In genomic region chr6:49995278-49995677, GRCh38 we compare ENCODE assay signal across 33 cellular contexts. TPM values are rescaled to one million over a fixed set of nuclear protein-coding genes. Genes with fewer than 3 reads are reported as not detected.
"Had no signal": no experiment of that assay in that cellular context is flagged by ENCODE, and none has a peak within 500 bp of the region (broad histone marks: within the 10 kb centered on the region; RNA-seq: fewer than 3 reads in every experiment).

No MANE protein-coding gene starts in this region.

- H3K9ac ChIP-seq: neural progenitor cell, parathyroid adenoma had no signal

- H3K4me1 ChIP-seq: neural progenitor cell, parathyroid adenoma, prostate gland, right atrium auricular region, stomach, thyroid gland, tibial nerve, upper lobe of left lung, vagina had no signal

- FAIRE-seq: urothelium cell line had no signal

- H3K4me2 ChIP-seq: neural progenitor cell had no signal

- H2AFZ ChIP-seq: neural progenitor cell, parathyroid adenoma had no signal

- H3K27me3 ChIP-seq: neural progenitor cell, right atrium auricular region, thyroid gland, tibial nerve, upper lobe of left lung, vagina had no signal

- H3K36me3 ChIP-seq: neural progenitor cell, ovary, prostate gland, right atrium auricular region, stomach, thoracic aorta, thyroid gland, tibial nerve, upper lobe of left lung, vagina had no signal

- DNase-seq: naive thymus-derived CD4-positive, alpha-beta T cell; natural killer cell; occipital lobe; ovary; posterior cingulate gyrus; retina; stimulated activated CD4-positive, alpha-beta T cell treated with anti-CD3 and anti-CD28 coated beads, Interleukin-15, amount 100 ng/mL, for 24 hours; stimulated activated CD4-positive, alpha-beta T cell treated with anti-CD3 and anti-CD28 coated beads, Interleukin-2, amount 100 ng/mL, for 24 hours; stimulated activated CD4-positive, alpha-beta T cell treated with anti-CD3 and anti-CD28 coated beads, Interleukin-2, amount 100 ng/mL, for 48 hours; stimulated activated CD4-positive, alpha-beta T cell treated with anti-CD3 and anti-CD28 coated beads, Interleukin-4, amount 100 ng/mL, for 24 hours; stimulated activated naive B cell treated with anti-CD40 and anti-IgM and Interleukin-4, amounts not matched to agents 10 μg/mL and 1 μg/mL and 100 μg/mL, for 72 hours; stimulated activated naive CD4-positive, alpha-beta T cell treated with Interleukin-2 at 50 U/mL for 16 hours; stomach; thyroid gland; trophoblast cell; upper lobe of left lung had no signal

- H3K79me2 ChIP-seq: parathyroid adenoma had no signal

- H3K4me3 ChIP-seq: neural progenitor cell, ovary, prostate gland, right atrium auricular region, skin epidermis, stomach, thoracic aorta, thyroid gland, tibial nerve, upper lobe of left lung, vagina had no signal

- H3K9me3 ChIP-seq: ovary, prostate gland, right atrium auricular region, stomach, thoracic aorta, thyroid gland, tibial nerve, upper lobe of left lung, vagina had no signal

- H3K27ac ChIP-seq: neural progenitor cell, ovary, parathyroid adenoma, prostate gland, right atrium auricular region, skin epidermis, stomach, thoracic aorta, thyroid gland, tibial nerve, upper lobe of left lung, vagina had no signal

- ATAC-seq: naive thymus-derived CD4-positive, alpha-beta T cell; natural killer cell; sciatic nerve; stimulated activated effector memory CD8-positive, alpha-beta T cell treated with anti-CD3 and anti-CD28 coated beads, Interleukin-12 subunit alpha, Interleukin-12 subunit beta, amount 100 ng/mL, for 72 hours; stimulated activated naive B cell treated with anti-CD40 and anti-IgM and Interleukin-4, amounts not matched to agents 10 μg/mL and 1 μg/mL and 100 μg/mL, for 72 hours had no signal

RNA-seq across cellular contexts. Expression of gene DEFB113, which starts 25.9 kb away (rescaled TPM):
- total RNA-seq: naive thymus-derived CD4-positive, alpha-beta T cell; natural killer cell; occipital lobe; osteoblast; ovary; prostate gland; pulmonary artery endothelial cell; right atrium auricular region; sciatic nerve; stomach; subcutaneous adipose tissue; temporal lobe; thoracic aorta; thyroid gland; tibial nerve; upper lobe of left lung; ureter; vagina had no signal
- polyA plus RNA-seq: naive thymus-derived CD4-positive, alpha-beta T cell; neural cell; ovary; stomach had no signal

RNA-seq across cellular contexts. Expression of gene DEFB110, which starts 26.5 kb away (rescaled TPM):
- total RNA-seq: naive thymus-derived CD4-positive, alpha-beta T cell; natural killer cell; occipital lobe; osteoblast; ovary; prostate gland; pulmonary artery endothelial cell; right atrium auricular region; sciatic nerve; stomach; subcutaneous adipose tissue; temporal lobe; thoracic aorta; thyroid gland; tibial nerve; upper lobe of left lung; ureter; vagina had no signal
- polyA plus RNA-seq: naive thymus-derived CD4-positive, alpha-beta T cell; neural cell; ovary; stomach had no signal

RNA-seq across cellular contexts. Expression of gene DEFB114, which starts 31.3 kb away (rescaled TPM):
- total RNA-seq: naive thymus-derived CD4-positive, alpha-beta T cell; natural killer cell; occipital lobe; osteoblast; ovary; prostate gland; pulmonary artery endothelial cell; right atrium auricular region; sciatic nerve; stomach; subcutaneous adipose tissue; temporal lobe; thoracic aorta; thyroid gland; tibial nerve; upper lobe of left lung; ureter; vagina had no signal
- polyA plus RNA-seq: naive thymus-derived CD4-positive, alpha-beta T cell; neural cell; ovary; stomach had no signal

RNA-seq across cellular contexts. Expression of gene DEFB112, which starts 54.5 kb away (rescaled TPM):
- total RNA-seq: naive thymus-derived CD4-positive, alpha-beta T cell; natural killer cell; occipital lobe; osteoblast; ovary; prostate gland; pulmonary artery endothelial cell; right atrium auricular region; sciatic nerve; stomach; subcutaneous adipose tissue; temporal lobe; thoracic aorta; thyroid gland; tibial nerve; upper lobe of left lung; ureter; vagina had no signal
- polyA plus RNA-seq: naive thymus-derived CD4-positive, alpha-beta T cell; neural cell; ovary; stomach had no signal
